ENCODE assay signal across 1 cellular context in genomic region chr14:100309028-100309718, GRCh38.
TF ChIP-seq lines count a peak whose summit lies in the region.

No MANE protein-coding gene starts in this region.

TF ChIP-seq in IMR-90, 13 proteins besides CTCF, POLR2A, EP300 and RAD21 (continued from another document):
- TF ChIP-seq CEBPB (IDR thresholded peaks at IDR 0.05; ENCODE audit: low read depth, low read length) (no peak), USF2 (IDR thresholded peaks at IDR 0.05; ENCODE audit: low read depth, low read length) (no peak)
